Comparison of ENCODE assay signal across 20 cellular contexts in the genomic region with DNA sequence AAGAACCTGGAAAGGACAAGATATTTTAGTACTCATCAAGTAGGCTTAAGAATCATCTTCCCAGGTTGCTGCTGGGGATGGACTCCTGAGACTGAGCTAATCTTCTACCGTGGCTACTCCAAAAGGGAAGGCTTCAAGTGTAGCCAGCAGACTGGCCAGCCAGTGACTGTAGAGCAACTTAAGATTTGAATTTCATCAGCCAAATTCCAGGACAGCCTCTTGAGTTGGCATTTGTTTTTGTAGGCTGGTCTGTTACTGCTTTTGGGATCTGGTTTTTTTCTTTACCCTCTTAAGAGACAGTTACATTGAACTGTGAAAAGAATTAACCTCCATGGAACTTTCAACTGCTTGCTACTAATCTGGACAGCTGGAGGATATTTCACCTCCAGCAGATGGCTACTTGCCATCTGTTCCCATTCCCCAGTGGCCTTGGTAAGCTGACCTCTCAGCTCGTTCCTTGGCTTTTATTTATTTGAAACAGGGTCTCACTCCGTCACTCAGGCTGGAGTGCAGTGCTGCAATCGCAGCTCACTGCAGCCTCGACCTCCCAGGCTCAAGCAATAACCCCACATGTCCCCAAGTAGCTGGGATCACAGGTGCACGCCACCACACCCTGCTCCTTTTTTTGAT. TPM values are rescaled to one million over a fixed set of nuclear protein-coding genes. Genes with fewer than 3 reads are reported as not detected.
DNase-seq lines count a peak whose midpoint lies in the region; ATAC-seq, FAIRE-seq and TF ChIP-seq lines count a peak whose summit lies in the region.
"Had no signal": no experiment of that assay in that cellular context is flagged by ENCODE, and none has a peak within 500 bp of the region (broad histone marks: within the 10 kb centered on the region; RNA-seq: fewer than 3 reads in every experiment).

No MANE protein-coding gene starts in this region.

- H3K36me3 ChIP-seq in breast epithelium (no peaks in the 10 kb centered on the region), bronchial epithelial cell (ENCODE audit: control insufficient read depth, insufficient read depth, low read length) (peaks cover 9% of the 10 kb centered on the region), muscle layer of colon (ENCODE audit: insufficient read depth, low read length) (peaks cover 76% of the 10 kb centered on the region), upper lobe of right lung (peaks cover 99% of the 10 kb centered on the region), PC-3 (ENCODE audit: low read depth, low read length) (peaks cover 59% of the 10 kb centered on the region)

- FAIRE-seq in bronchial epithelial cell (lab: Jason Lieb, UNC), result peak; percentile 18
- FAIRE-seq: G401.6 had no signal

- H3K4me3 Mint-ChIP-seq in MCF 10A (ENCODE audit: unreplicated experiment) (no peak overlapping the region), endothelial cell (ENCODE audit: unreplicated experiment) (no peak overlapping the region)
- H3K4me3 Mint-ChIP-seq: CD8-positive, alpha-beta memory T cell; IgD-negative memory B cell; T-helper 17 cell; type B pancreatic cell had no signal

- H2AFZ ChIP-seq in PC-3 (ENCODE audit: low read length), result no peak overlapping the region

- H3K4me1 ChIP-seq in breast epithelium (no peaks in the 10 kb centered on the region), muscle layer of colon (ENCODE audit: insufficient read depth, low read length) (peaks cover 21% of the 10 kb centered on the region), upper lobe of right lung (no peaks in the 10 kb centered on the region), PC-3 (ENCODE audit: insufficient read depth, low read length) (no peaks in the 10 kb centered on the region)

- ATAC-seq in upper lobe of right lung (peak; percentile 76), PC-3 (no peak)
- ATAC-seq: activated CD4-positive, CD25-positive, alpha-beta regulatory T cell treated with anti-CD3 and anti-CD28 coated beads, Interleukin-2, amount 50 U/mL, for 24 hours; T-helper 17 cell had no signal

- intact Hi-C loops in MCF 10A (cut with micrococcal nuclease) (no loop called here), breast epithelium (cut with DNase I; ENCODE audit: low total_unique reads) (no loop called here), upper lobe of right lung (cut with DNase I) (no loop called here), PC-3 (cut with micrococcal nuclease) (no loop called here)

- H3K4me1 Mint-ChIP-seq in MCF 10A (ENCODE audit: insufficient read depth, unreplicated experiment) (peaks cover 16% of the 10 kb centered on the region), endothelial cell (ENCODE audit: unreplicated experiment) (no peaks in the 10 kb centered on the region)
- H3K4me1 Mint-ChIP-seq: CD8-positive, alpha-beta memory T cell had no signal

- H3F3A ChIP-seq in PC-3 (ENCODE audit: low read length, unreplicated experiment), result no peaks in the 10 kb centered on the region

- no peak for TF ChIP-seq CTCF in MCF 10A (IDR thresholded peaks at IDR 0.05; ENCODE audit: unreplicated experiment)
- no peak for TF ChIP-seq CTCF in breast epithelium (IDR thresholded peaks at IDR 0.05)
- TF ChIP-seq CTCF in bronchial epithelial cell (IDR thresholded peaks at IDR 0.05; ENCODE audit: insufficient read depth, low read length, severe bottlenecking), result no peak
- no peak for TF ChIP-seq CTCF in upper lobe of right lung (IDR thresholded peaks at IDR 0.05)
- no peak for TF ChIP-seq CTCF in PC-3 (conservative IDR thresholded peaks at IDR 0.05; ENCODE audit: low read depth, low read length)
- no peak for TF ChIP-seq CTCF in RWPE1 (conservative IDR thresholded peaks at IDR 0.05; ENCODE audit: low read depth)
- no peak for TF ChIP-seq CTCF in endothelial cell (IDR thresholded peaks at IDR 0.05; ENCODE audit: unreplicated experiment)

- no peak overlapping the region for H3K4me2 ChIP-seq in PC-3 (ENCODE audit: low read length)

- H3K27me3 ChIP-seq in breast epithelium (no peaks in the 10 kb centered on the region), bronchial epithelial cell (ENCODE audit: control insufficient read depth, insufficient read depth, low read length) (no peaks in the 10 kb centered on the region), muscle layer of colon (ENCODE audit: control insufficient read depth in 1 of 2, insufficient read depth in 2 of 2, low read length in 2 of 2) (no peaks in the 10 kb centered on the region), upper lobe of right lung (no peaks in the 10 kb centered on the region), PC-3 (ENCODE audit: low read length) (no peaks in the 10 kb centered on the region)

- no peak overlapping the region for H3K4me3 ChIP-seq in breast epithelium
- H3K4me3 ChIP-seq in bronchial epithelial cell (ENCODE audit: low read depth, low read length), result no peak overlapping the region
- no peak overlapping the region for H3K4me3 ChIP-seq in muscle layer of colon (ENCODE audit: low read depth in 1 of 2, low read length in 2 of 2)
- H3K4me3 ChIP-seq in upper lobe of right lung, result no peak overlapping the region
- no peak overlapping the region for H3K4me3 ChIP-seq in PC-3 (ENCODE audit: low read length)

- BruUV-seq in MCF 10A (replicated peaks; lab: Mats Ljungman, UMichigan), result no TSS peak
- no TSS peak for BruUV-seq in PC-3 (replicated peaks; lab: Mats Ljungman, UMichigan)

- no peaks in the 10 kb centered on the region for H4K20me1 ChIP-seq in PC-3 (ENCODE audit: low read length)

- POLR2A ChIA-PET in MCF 10A (lab: Yijun Ruan, JAX), result no interaction called here
- POLR2A ChIA-PET in PC-3 (lab: Charles Lee; ENCODE audit: unreplicated experiment), result no interaction called here
- POLR2A ChIA-PET in RWPE1 (lab: Yijun Ruan, JAX; ENCODE audit: low non-redundant PET), result no interaction called here

- no peak for TF ChIP-seq POLR2A in breast epithelium (IDR thresholded peaks at IDR 0.05)

- H3K9me3 ChIP-seq in breast epithelium (no peaks in the 10 kb centered on the region), muscle layer of colon (ENCODE audit: low read length) (no peaks in the 10 kb centered on the region), upper lobe of right lung (no peaks in the 10 kb centered on the region), PC-3 (ENCODE audit: low read length) (no peaks in the 10 kb centered on the region)

- H3K9me2 ChIP-seq in PC-3 (replicated peaks; ENCODE audit: low read length), result no peaks in the 10 kb centered on the region

- H3K27ac ChIP-seq in breast epithelium (no peak overlapping the region), muscle layer of colon (ENCODE audit: low read depth, low read length) (peak overlapping the region; percentile 24), upper lobe of right lung (no peak overlapping the region), PC-3 (ENCODE audit: low read length) (no peak overlapping the region), RWPE1 (no peak overlapping the region)

- H3K9me3 Mint-ChIP-seq in MCF 10A (ENCODE audit: unreplicated experiment), result no peaks in the 10 kb centered on the region
- H3K9me3 Mint-ChIP-seq in endothelial cell (ENCODE audit: unreplicated experiment), result no peaks in the 10 kb centered on the region
- H3K9me3 Mint-ChIP-seq: CD8-positive, alpha-beta memory T cell; IgD-negative memory B cell; type B pancreatic cell had no signal

- H3K27me3 Mint-ChIP-seq in MCF 10A (ENCODE audit: insufficient read depth, unreplicated experiment), result no peaks in the 10 kb centered on the region
- H3K27me3 Mint-ChIP-seq in endothelial cell (ENCODE audit: unreplicated experiment), result peaks cover 3% of the 10 kb centered on the region
- H3K27me3 Mint-ChIP-seq: CD8-positive, alpha-beta memory T cell; IgD-negative memory B cell; T-helper 17 cell; type B pancreatic cell had no signal

- CTCF ChIA-PET in MCF 10A (lab: Yijun Ruan, JAX), result interaction anchor here (1.5 to 3.8 kb wide), 3 partner anchors 35 to 69 kb away, joined by 4 to 21 read pairs (median 4); no protein-coding TSS in a partner anchor
- CTCF ChIA-PET in PC-3 (lab: Charles Lee), result interaction anchor here (0.6 kb wide), 1 partner anchor 52 kb away, joined by 5 read pairs; no protein-coding TSS in a partner anchor
- CTCF ChIA-PET in RWPE1 (lab: Yijun Ruan, JAX), result no interaction called here

- DNase-seq in MCF 10A (ENCODE audit: unreplicated experiment) (no peak), breast epithelium (ENCODE audit: low spot score in 2 of 2) (no peak), bronchial epithelial cell (ENCODE audit: low read depth) (no peak), upper lobe of right lung (no peak), PC-3 (no peak), RWPE1 (ENCODE audit: low spot score) (no peak), endothelial cell (ENCODE audit: low spot score) (no peak)
- DNase-seq: activated naive CD4-positive, alpha-beta T cell treated with Interleukin-2 at 50 U/mL for 16 hours; CD8-positive, alpha-beta memory T cell; mammary epithelial cell; NCI-H2107; RPMI8226; T-helper 17 cell had no signal

- H3K79me2 ChIP-seq in PC-3 (ENCODE audit: low read length), result no peaks in the 10 kb centered on the region

- H3K36me3 Mint-ChIP-seq in MCF 10A (ENCODE audit: insufficient read depth, unreplicated experiment), result peaks cover 69% of the 10 kb centered on the region
- peaks cover 17% of the 10 kb centered on the region for H3K36me3 Mint-ChIP-seq in endothelial cell (ENCODE audit: low read depth, unreplicated experiment)

- H3K27ac Mint-ChIP-seq in MCF 10A (ENCODE audit: low read depth, unreplicated experiment) (peak overlapping the region; percentile 22), endothelial cell (ENCODE audit: unreplicated experiment) (no peak overlapping the region)
- H3K27ac Mint-ChIP-seq: IgD-negative memory B cell, T-helper 17 cell, type B pancreatic cell had no signal

- H3K9ac ChIP-seq in muscle layer of colon (ENCODE audit: low read length) (no peak overlapping the region), PC-3 (ENCODE audit: low read length) (no peak overlapping the region)

RNA-seq across cellular contexts. Expression of a gene that starts 20.7 kb away (rescaled TPM):
- total RNA-seq in MCF 10A (2022), result 57.5 and 84.3 TPM in 2 replicates
- total RNA-seq in breast epithelium, result 100 to 1,000 TPM in 1 of 3 donors, 10 to 100 TPM in 2; 62.8 to 169 (median 80.6) TPM
- total RNA-seq in bronchial epithelial cell, result 72.1 and 80.6 TPM in 2 replicates
- total RNA-seq in upper lobe of right lung, result 122 TPM
- total RNA-seq in PC-3 (2014; rRNA removed), result 72.6 and 93.8 TPM in 2 replicates
- total RNA-seq in endothelial cell (ENCODE audit: unreplicated experiment), result 87.9 TPM

RNA-seq across cellular contexts. Expression of a gene that starts 34.0 kb away (rescaled TPM):
- total RNA-seq in MCF 10A (2022) (11.7 and 17.6 TPM in 2 replicates), breast epithelium (1 to 10 TPM; 2.9 to 5.2 (median 4.4) TPM), bronchial epithelial cell (113 and 123 TPM in 2 replicates), upper lobe of right lung (2.0 TPM), PC-3 (2014; rRNA removed) (1.1 and 1.7 TPM in 2 replicates), endothelial cell (ENCODE audit: unreplicated experiment) (18.6 TPM)

RNA-seq across cellular contexts. Expression of a gene that starts 41.8 kb away (rescaled TPM):
- total RNA-seq in MCF 10A (2022), result 40.9 and 53.5 TPM in 2 replicates
- total RNA-seq in breast epithelium, result 10 to 100 TPM; 25.3 to 57.5 (median 42.3) TPM
- total RNA-seq in bronchial epithelial cell, result 101 and 135 TPM in 2 replicates
- 58.4 TPM for total RNA-seq in upper lobe of right lung
- total RNA-seq in PC-3 (2014; rRNA removed), result 103 and 125 TPM in 2 replicates
- 50.2 TPM for total RNA-seq in endothelial cell (ENCODE audit: unreplicated experiment)

RNA-seq across cellular contexts. Expression of a gene that starts 47.9 kb away (rescaled TPM):
- total RNA-seq in MCF 10A (2022) (not detected in 2 replicates), breast epithelium (not detected), bronchial epithelial cell (1.3 and 49.8 TPM in 2 replicates), upper lobe of right lung (0.20 TPM), PC-3 (2014; rRNA removed) (not detected in 2 replicates), endothelial cell (ENCODE audit: unreplicated experiment) (0.44 TPM)
- total RNA-seq: A172; CD8-positive, alpha-beta memory T cell; glomerular endothelial cell; mammary epithelial cell; T-helper 17 cell had no signal

RNA-seq across cellular contexts. Expression of a gene that starts 53.7 kb away (rescaled TPM):
- total RNA-seq in MCF 10A (2022) (13.8 and 18.9 TPM in 2 replicates), breast epithelium (10 to 100 TPM; 32.8 to 37.6 (median 33.8) TPM), bronchial epithelial cell (17.9 and 19.1 TPM in 2 replicates), upper lobe of right lung (24.2 TPM), PC-3 (2014; rRNA removed) (63.8 and 66.4 TPM in 2 replicates), endothelial cell (ENCODE audit: unreplicated experiment) (7.8 TPM)
